ENCODE assay signal across 1 cellular context in the genomic region with DNA sequence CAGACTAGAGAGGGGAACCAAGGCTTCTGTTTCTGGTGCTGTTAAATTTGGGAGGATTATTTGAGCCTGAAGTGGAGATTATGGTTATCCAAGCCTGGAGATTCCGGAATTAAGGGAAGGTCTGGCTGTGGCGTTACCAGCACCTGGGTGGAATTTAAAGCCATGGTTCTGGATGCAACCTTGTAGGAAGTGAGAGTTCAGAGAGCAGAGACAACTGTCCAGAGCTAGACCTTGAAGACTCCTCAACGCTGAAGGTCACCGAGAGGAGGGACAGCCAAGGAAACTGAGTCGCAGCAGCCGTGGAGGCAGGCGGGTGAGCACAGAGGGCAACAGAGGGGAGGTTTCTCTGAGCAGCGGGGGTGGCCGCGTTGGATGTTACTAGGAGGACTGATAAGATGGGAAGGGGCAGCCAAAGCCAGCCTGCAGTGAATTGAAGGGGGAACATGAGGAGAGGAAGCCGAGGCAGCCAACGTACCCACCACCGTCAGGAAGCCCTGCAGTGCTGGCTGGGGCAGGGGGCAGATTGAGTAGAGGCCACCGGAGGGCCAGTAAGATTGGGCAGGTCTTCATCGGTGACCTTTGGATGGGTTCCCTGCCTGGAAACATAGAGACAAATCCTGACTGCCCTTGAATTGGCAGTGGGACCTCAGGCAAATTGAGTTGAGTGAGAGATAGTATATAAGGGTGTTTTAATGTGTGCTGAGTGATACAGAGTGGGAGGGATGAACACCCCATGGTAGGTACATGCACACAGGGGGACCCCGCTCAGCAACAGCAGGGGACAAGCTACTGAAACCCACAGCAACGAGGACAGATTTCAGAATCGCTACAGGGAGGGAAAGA.
A peak's percentile ranks its signal among the peaks of the same experiment; 100 is the strongest.
TF ChIP-seq lines count a peak whose summit lies in the region.

No MANE protein-coding gene starts in this region.

TF ChIP-seq in HepG2, 621 proteins besides CTCF, POLR2A, EP300 and RAD21 (continued from another document and continues in another):
- TF ChIP-seq ZFP82 (CRISPR knock-in tag; IDR thresholded peaks at IDR 0.05; ENCODE audit: borderline replicate concordance) (no peak), GTF2F1 (IDR thresholded peaks at IDR 0.05; ENCODE audit: low read length) (no peak), ZNF7 (CRISPR knock-in tag; IDR thresholded peaks at IDR 0.05) (no peak), ZNF792 (CRISPR knock-in tag; IDR thresholded peaks at IDR 0.05) (no peak), HNF4G (IDR thresholded peaks at IDR 0.05; ENCODE audit: borderline replicate concordance, low read depth, low read length) (peak; percentile 30), HNF4G (CRISPR knock-in tag; IDR thresholded peaks at IDR 0.05; ENCODE audit: borderline replicate concordance, low read depth) (no peak), CBX2 (IDR thresholded peaks at IDR 0.05; ENCODE audit: low read depth, low read length) (no peak), CBX2 (CRISPR knock-in tag; IDR thresholded peaks at IDR 0.05; ENCODE audit: low read depth) (no peak), ZNF83 (CRISPR knock-in tag; IDR thresholded peaks at IDR 0.05; ENCODE audit: borderline replicate concordance) (no peak; the same call in 1 of the 2 replicates), ZC3H4 (CRISPR knock-in tag; IDR thresholded peaks at IDR 0.05; ENCODE audit: borderline replicate concordance) (no peak; the same call in 1 of the 2 replicates), SOX5 (CRISPR knock-in tag; IDR thresholded peaks at IDR 0.05; ENCODE audit: borderline replicate concordance) (no peak), ZNF335 (CRISPR knock-in tag; IDR thresholded peaks at IDR 0.05) (no peak), SP5 (CRISPR knock-in tag; IDR thresholded peaks at IDR 0.05; ENCODE audit: borderline replicate concordance, low read depth) (no peak), REXO4 (CRISPR knock-in tag; IDR thresholded peaks at IDR 0.05; ENCODE audit: borderline replicate concordance) (no peak), POLR2AphosphoS2 (IDR thresholded peaks at IDR 0.05; ENCODE audit: low read depth, low read length) (no peak), GFI1 (CRISPR knock-in tag; IDR thresholded peaks at IDR 0.05; ENCODE audit: borderline replicate concordance) (0 out of 2 replicates have a peak, but pooled peaks have one; percentile 64), XRCC5 (optimal IDR thresholded peaks at IDR 0.05; ENCODE audit: low read length) (no peak), ZNF451 (CRISPR knock-in tag; IDR thresholded peaks at IDR 0.05) (no peak), DR1 (CRISPR knock-in tag; IDR thresholded peaks at IDR 0.05) (no peak; the same call in 1 of the 2 replicates), DNMT1 (CRISPR knock-in tag; IDR thresholded peaks at IDR 0.05) (no peak), MEIS1 (CRISPR knock-in tag; IDR thresholded peaks at IDR 0.05; ENCODE audit: borderline replicate concordance) (no peak), TOE1 (CRISPR knock-in tag; IDR thresholded peaks at IDR 0.05) (no peak), SOX13 (IDR thresholded peaks at IDR 0.05) (no peak), SOX13 (CRISPR knock-in tag; conservative IDR thresholded peaks at IDR 0.05 in 1 of 2, IDR thresholded peaks at IDR 0.05 in 1 of 2) (no peak), NFKB2 (CRISPR knock-in tag; IDR thresholded peaks at IDR 0.05; ENCODE audit: borderline replicate concordance) (no peak), TRIM24 (CRISPR knock-in tag; IDR thresholded peaks at IDR 0.05) (no peak), REST (IDR thresholded peaks at IDR 0.05; ENCODE audit: borderline replicate concordance in 1 of 2, low read depth in 1 of 2, low read length in 2 of 2) (no peak), ETV6 (CRISPR knock-in tag; conservative IDR thresholded peaks at IDR 0.05) (no peak), PATZ1 (CRISPR knock-in tag; IDR thresholded peaks at IDR 0.05) (peak; percentile 34; the same call in 1 of the 2 replicates), ZNF281 (CRISPR knock-in tag; IDR thresholded peaks at IDR 0.05; ENCODE audit: borderline replicate concordance) (no peak; the same call in 1 of the 2 replicates), ZBTB10 (CRISPR knock-in tag; IDR thresholded peaks at IDR 0.05; ENCODE audit: borderline replicate concordance) (no peak), ZNF510 (CRISPR knock-in tag; IDR thresholded peaks at IDR 0.05; ENCODE audit: low read depth) (no peak), MAF1 (CRISPR knock-in tag; IDR thresholded peaks at IDR 0.05; ENCODE audit: borderline replicate concordance) (no peak), ZFP36 (IDR thresholded peaks at IDR 0.05; ENCODE audit: borderline replicate concordance, low read depth, low read length, partially characterized antibody) (no peak), ZNF766 (CRISPR knock-in tag; IDR thresholded peaks at IDR 0.05; ENCODE audit: borderline replicate concordance) (no peak; the same call in 1 of the 2 replicates), NFE2L1 (CRISPR knock-in tag; IDR thresholded peaks at IDR 0.05; ENCODE audit: borderline replicate concordance) (no peak), BCL6 (CRISPR knock-in tag; IDR thresholded peaks at IDR 0.05) (no peak), ZNF616 (CRISPR knock-in tag; IDR thresholded peaks at IDR 0.05; ENCODE audit: low read depth) (no peak), PAWR (CRISPR knock-in tag; IDR thresholded peaks at IDR 0.05; ENCODE audit: borderline replicate concordance) (no peak), ZKSCAN8 (CRISPR knock-in tag; IDR thresholded peaks at IDR 0.05; ENCODE audit: borderline replicate concordance) (no peak), NR2F1 (CRISPR knock-in tag; IDR thresholded peaks at IDR 0.05) (peak in 1 of 2 experiments; percentile 46; a peak in 1 of 4 replicates)
- TF ChIP-seq, protein P1, sequence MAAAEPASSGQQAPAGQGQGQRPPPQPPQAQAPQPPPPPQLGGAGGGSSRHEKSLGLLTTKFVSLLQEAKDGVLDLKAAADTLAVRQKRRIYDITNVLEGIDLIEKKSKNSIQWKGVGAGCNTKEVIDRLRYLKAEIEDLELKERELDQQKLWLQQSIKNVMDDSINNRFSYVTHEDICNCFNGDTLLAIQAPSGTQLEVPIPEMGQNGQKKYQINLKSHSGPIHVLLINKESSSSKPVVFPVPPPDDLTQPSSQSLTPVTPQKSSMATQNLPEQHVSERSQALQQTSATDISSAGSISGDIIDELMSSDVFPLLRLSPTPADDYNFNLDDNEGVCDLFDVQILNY (CRISPR knock-in tag; conservative IDR thresholded peaks at IDR 0.05), result no peak
- TF ChIP-seq, protein P2, sequence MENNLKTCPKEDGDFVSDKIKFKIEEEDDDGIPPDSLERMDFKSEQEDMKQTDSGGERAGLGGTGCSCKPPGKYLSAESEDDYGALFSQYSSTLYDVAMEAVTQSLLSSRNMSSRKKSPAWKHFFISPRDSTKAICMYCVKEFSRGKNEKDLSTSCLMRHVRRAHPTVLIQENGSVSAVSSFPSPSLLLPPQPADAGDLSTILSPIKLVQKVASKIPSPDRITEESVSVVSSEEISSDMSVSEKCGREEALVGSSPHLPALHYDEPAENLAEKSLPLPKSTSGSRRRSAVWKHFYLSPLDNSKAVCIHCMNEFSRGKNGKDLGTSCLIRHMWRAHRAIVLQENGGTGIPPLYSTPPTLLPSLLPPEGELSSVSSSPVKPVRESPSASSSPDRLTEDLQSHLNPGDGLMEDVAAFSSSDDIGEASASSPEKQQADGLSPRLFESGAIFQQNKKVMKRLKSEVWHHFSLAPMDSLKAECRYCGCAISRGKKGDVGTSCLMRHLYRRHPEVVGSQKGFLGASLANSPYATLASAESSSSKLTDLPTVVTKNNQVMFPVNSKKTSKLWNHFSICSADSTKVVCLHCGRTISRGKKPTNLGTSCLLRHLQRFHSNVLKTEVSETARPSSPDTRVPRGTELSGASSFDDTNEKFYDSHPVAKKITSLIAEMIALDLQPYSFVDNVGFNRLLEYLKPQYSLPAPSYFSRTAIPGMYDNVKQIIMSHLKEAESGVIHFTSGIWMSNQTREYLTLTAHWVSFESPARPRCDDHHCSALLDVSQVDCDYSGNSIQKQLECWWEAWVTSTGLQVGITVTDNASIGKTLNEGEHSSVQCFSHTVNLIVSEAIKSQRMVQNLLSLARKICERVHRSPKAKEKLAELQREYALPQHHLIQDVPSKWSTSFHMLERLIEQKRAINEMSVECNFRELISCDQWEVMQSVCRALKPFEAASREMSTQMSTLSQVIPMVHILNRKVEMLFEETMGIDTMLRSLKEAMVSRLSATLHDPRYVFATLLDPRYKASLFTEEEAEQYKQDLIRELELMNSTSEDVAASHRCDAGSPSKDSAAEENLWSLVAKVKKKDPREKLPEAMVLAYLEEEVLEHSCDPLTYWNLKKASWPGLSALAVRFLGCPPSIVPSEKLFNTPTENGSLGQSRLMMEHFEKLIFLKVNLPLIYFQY (CRISPR knock-in tag; IDR thresholded peaks at IDR 0.05; ENCODE audit: borderline replicate concordance), result no peak; the same call in 1 of the 2 replicates
- TF ChIP-seq, protein P3, sequence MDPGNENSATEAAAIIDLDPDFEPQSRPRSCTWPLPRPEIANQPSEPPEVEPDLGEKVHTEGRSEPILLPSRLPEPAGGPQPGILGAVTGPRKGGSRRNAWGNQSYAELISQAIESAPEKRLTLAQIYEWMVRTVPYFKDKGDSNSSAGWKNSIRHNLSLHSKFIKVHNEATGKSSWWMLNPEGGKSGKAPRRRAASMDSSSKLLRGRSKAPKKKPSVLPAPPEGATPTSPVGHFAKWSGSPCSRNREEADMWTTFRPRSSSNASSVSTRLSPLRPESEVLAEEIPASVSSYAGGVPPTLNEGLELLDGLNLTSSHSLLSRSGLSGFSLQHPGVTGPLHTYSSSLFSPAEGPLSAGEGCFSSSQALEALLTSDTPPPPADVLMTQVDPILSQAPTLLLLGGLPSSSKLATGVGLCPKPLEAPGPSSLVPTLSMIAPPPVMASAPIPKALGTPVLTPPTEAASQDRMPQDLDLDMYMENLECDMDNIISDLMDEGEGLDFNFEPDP (CRISPR knock-in tag; conservative IDR thresholded peaks at IDR 0.05), result no peak
